8 cellular contexts compared by ENCODE assay signal in genomic region chr4:2756691-2757350, GRCh38. TPM values are rescaled to one million over a fixed set of nuclear protein-coding genes. Genes with fewer than 3 reads are reported as not detected.
A peak's percentile ranks its signal among the peaks of the same experiment; 100 is the strongest.
DNase-seq lines count a peak whose midpoint lies in the region; ATAC-seq and TF ChIP-seq lines count a peak whose summit lies in the region.

No MANE protein-coding gene starts in this region.

- H3K27me3 ChIP-seq in iPS-20b (ENCODE audit: insufficient read depth, low read length) (no peaks in the 10 kb centered on the region), testis (no peaks in the 10 kb centered on the region)

- CTCF ChIA-PET in activated CD8-positive, alpha-beta T cell treated with anti-CD3 and anti-CD28 coated beads for 36 hours (lab: Charles Lee): interaction anchor here (0.9 to 1.7 kb wide), 6 partner anchors 10 to 221 kb away, joined by 3 to 6 read pairs (median 3); partner anchors contain the start of genes FAM193A, GRK4 and NOP14

- no peak for TF ChIP-seq POLR2A in testis (IDR thresholded peaks at IDR 0.05)

- no peak for DNase-seq in T-helper 2 cell treated with Interferon-gamma antibody and Interleukin-4, amounts not matched to agents 5 μg/mL and 100 μg/mL, for 36 hours (ENCODE audit: low spot score)
- DNase-seq in T-helper 2 cell (no peak), testis (no peak), DMS 273 treated with DMSO at 0.1 percent for 48 hours (lab: John Stamatoyannopoulos, UW) (no peak)
- DNase-seq in activated CD8-positive, alpha-beta T cell treated with anti-CD3 and anti-CD28 coated beads for 36 hours: no peak

- H3K9me3 ChIP-seq in iPS-20b (ENCODE audit: insufficient read depth, low read depth, low read length) (no peaks in the 10 kb centered on the region), testis (no peaks in the 10 kb centered on the region)

- POLR2A ChIA-PET in activated CD8-positive, alpha-beta T cell treated with anti-CD3 and anti-CD28 coated beads for 36 hours (lab: Charles Lee): interaction anchor here (0.9 to 1.8 kb wide), 4 partner anchors 11 to 88 kb away, joined by 3 to 12 read pairs (median 4); no protein-coding TSS in a partner anchor

- H3K27ac ChIP-seq in iPS-20b (ENCODE audit: low read length) (no peak overlapping the region), testis (peak overlapping the region; percentile 38 to 55)

- peak overlapping the region; percentile 55 for H3K27ac Mint-ChIP-seq in T-helper 2 cell treated with Interferon-gamma antibody and Interleukin-4, amounts not matched to agents 5 μg/mL and 100 μg/mL, for 36 hours
- H3K27ac Mint-ChIP-seq in activated CD8-positive, alpha-beta T cell treated with anti-CD3 and anti-CD28 coated beads for 36 hours: no peak overlapping the region

- H3K36me3 ChIP-seq in iPS-20b (ENCODE audit: insufficient read depth, low read depth, low read length): no peaks in the 10 kb centered on the region
- H3K36me3 ChIP-seq in testis (ENCODE audit: low read depth, missing control alignments): no peaks in the 10 kb centered on the region

- ATAC-seq in activated CD8-positive, alpha-beta T cell treated with anti-CD3 and anti-CD28 coated beads for 36 hours: no peak
- ATAC-seq in HG03442 (IDR thresholded peaks at IDR 0.05; ENCODE audit: unreplicated experiment) (no peak), HG02763 (IDR thresholded peaks at IDR 0.05; ENCODE audit: unreplicated experiment) (no peak)

- TF ChIP-seq CTCF in activated CD8-positive, alpha-beta T cell treated with anti-CD3 and anti-CD28 coated beads for 36 hours (IDR thresholded peaks at IDR 0.05): no peak
- no peak for TF ChIP-seq CTCF in testis (IDR thresholded peaks at IDR 0.05)

- H3K4me3 Mint-ChIP-seq in T-helper 2 cell treated with Interferon-gamma antibody and Interleukin-4, amounts not matched to agents 5 μg/mL and 100 μg/mL, for 36 hours: peak overlapping the region; percentile 71
- peak overlapping the region; percentile 54 for H3K4me3 Mint-ChIP-seq in activated CD8-positive, alpha-beta T cell treated with anti-CD3 and anti-CD28 coated beads for 36 hours

- peaks cover 8% of the 10 kb centered on the region for H3K36me3 Mint-ChIP-seq in T-helper 2 cell treated with Interferon-gamma antibody and Interleukin-4, amounts not matched to agents 5 μg/mL and 100 μg/mL, for 36 hours (ENCODE audit: low read depth)
- peaks cover 2% of the 10 kb centered on the region for H3K36me3 Mint-ChIP-seq in activated CD8-positive, alpha-beta T cell treated with anti-CD3 and anti-CD28 coated beads for 36 hours (ENCODE audit: low read depth)

- peak overlapping the region; percentile 51; the same call in 1 of the 2 replicates for H3K9ac ChIP-seq in iPS-20b (ENCODE audit: low read depth, low read length)

- H3K27me3 Mint-ChIP-seq in T-helper 2 cell treated with Interferon-gamma antibody and Interleukin-4, amounts not matched to agents 5 μg/mL and 100 μg/mL, for 36 hours (ENCODE audit: low read depth): no peaks in the 10 kb centered on the region
- no peaks in the 10 kb centered on the region for H3K27me3 Mint-ChIP-seq in activated CD8-positive, alpha-beta T cell treated with anti-CD3 and anti-CD28 coated beads for 36 hours

- H3K4me3 ChIP-seq in iPS-20b (ENCODE audit: low read length) (peak overlapping the region; percentile 50), testis (peak overlapping the region; percentile 56 to 79)

- H3K9me3 Mint-ChIP-seq in T-helper 2 cell treated with Interferon-gamma antibody and Interleukin-4, amounts not matched to agents 5 μg/mL and 100 μg/mL, for 36 hours: no peaks in the 10 kb centered on the region
- H3K9me3 Mint-ChIP-seq in activated CD8-positive, alpha-beta T cell treated with anti-CD3 and anti-CD28 coated beads for 36 hours: no peaks in the 10 kb centered on the region

- H3K4me1 ChIP-seq in iPS-20b (ENCODE audit: insufficient read depth, low read length): peaks cover 9% of the 10 kb centered on the region; the same call in 1 of the 2 replicates
- H3K4me1 ChIP-seq in testis: peaks cover 12% of the 10 kb centered on the region

- peaks cover 18% of the 10 kb centered on the region for H3K4me1 Mint-ChIP-seq in T-helper 2 cell treated with Interferon-gamma antibody and Interleukin-4, amounts not matched to agents 5 μg/mL and 100 μg/mL, for 36 hours (ENCODE audit: low read depth)
- H3K4me1 Mint-ChIP-seq in activated CD8-positive, alpha-beta T cell treated with anti-CD3 and anti-CD28 coated beads for 36 hours (ENCODE audit: low read depth): peaks cover 26% of the 10 kb centered on the region

- intact Hi-C loops in activated CD8-positive, alpha-beta T cell treated with anti-CD3 and anti-CD28 coated beads for 36 hours (cut with micrococcal nuclease): no loop called here
- intact Hi-C loops in testis (cut with DNase I; ENCODE audit: low total_unique reads): no loop called here

- 43 to 49% methylated on average over 24 to 25 of the region's 25 CpGs for WGBS in testis, 2 donors

RNA-seq across cellular contexts. Expression of gene TNIP2, which starts 0.7 kb away (rescaled TPM):
- 10 to 100 TPM; 46.1 to 48.1 TPM for total RNA-seq in activated CD8-positive, alpha-beta T cell treated with anti-CD3 and anti-CD28 coated beads for 36 hours
- 100 to 1,000 TPM in 1 of 2 donors, 10 to 100 TPM in 1; 99.7 to 108 TPM for total RNA-seq in testis
- 35.1 TPM for polyA plus RNA-seq in testis (ENCODE audit: insufficient read depth, low read depth, low replicate concordance)

RNA-seq across cellular contexts. Expression of gene SH3BP2, which starts 36.1 kb away (rescaled TPM):
- 10 to 100 TPM; 54.8 to 59.0 TPM for total RNA-seq in activated CD8-positive, alpha-beta T cell treated with anti-CD3 and anti-CD28 coated beads for 36 hours
- 10 to 100 TPM; 45.0 to 47.3 TPM for total RNA-seq in testis
- 26.6 TPM for polyA plus RNA-seq in testis (ENCODE audit: insufficient read depth, low read depth, low replicate concordance)
